9 cellular contexts compared by ENCODE assay signal in the genomic region with DNA sequence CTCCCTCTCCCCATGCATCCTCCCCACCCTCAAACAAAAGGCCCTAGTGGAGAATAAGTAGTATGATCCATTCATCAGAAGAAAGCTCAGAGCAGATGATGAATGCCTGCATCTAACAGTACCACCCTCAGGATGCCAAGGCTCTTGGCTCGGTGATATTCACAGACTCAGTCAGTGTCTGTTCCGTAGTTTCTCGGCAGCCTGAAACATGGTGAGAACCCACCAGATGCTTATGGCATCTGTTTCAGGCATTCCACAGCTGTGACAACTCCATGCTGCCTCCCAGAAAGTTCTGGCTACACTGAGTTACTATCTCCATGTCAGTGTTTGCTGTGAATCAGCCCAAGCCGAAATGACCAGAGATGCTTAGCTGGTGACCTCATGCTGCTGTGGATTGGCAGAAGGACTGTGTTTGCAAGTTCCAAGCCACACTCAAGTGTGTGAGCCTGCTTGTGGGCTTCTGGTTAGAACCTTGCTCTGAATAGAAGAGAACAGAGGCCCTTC.
A peak's percentile ranks its signal among the peaks of the same experiment; 100 is the strongest.
DNase-seq lines count a peak whose midpoint lies in the region; ATAC-seq and TF ChIP-seq lines count a peak whose summit lies in the region.
"Had no signal": no experiment of that assay in that cellular context is flagged by ENCODE, and none has a peak within 500 bp of the region (broad histone marks: within the 10 kb centered on the region; RNA-seq: fewer than 3 reads in every experiment).

No MANE protein-coding gene starts in this region.

- no peaks in the 10 kb centered on the region for H3K9me3 ChIP-seq in spleen

- DNase-seq in GM04503 (ENCODE audit: low read depth) (peak; percentile 99), astrocyte of the hippocampus (ENCODE audit: low read depth, low spot score) (peak; percentile 97), left ventricle myocardium superior (no peak), spleen (no peak)
- DNase-seq: NCI-H510A had no signal

- H3K27ac ChIP-seq in rectal smooth muscle tissue (ENCODE audit: low read depth, low read length) (peak overlapping the region; percentile 45), spleen (peak overlapping the region in 1 of 8 donors; percentile 55)

- intact Hi-C loops in left ventricle myocardium superior (cut with micrococcal nuclease): no loop called here
- intact Hi-C loops in spleen (cut with DNase I; ENCODE audit: low total_unique reads): no loop called here

- H3K36me3 ChIP-seq in rectal smooth muscle tissue (ENCODE audit: control insufficient read depth, insufficient read depth, low read length) (peaks cover 3% of the 10 kb centered on the region), spleen (peaks cover 0 to 51% (median 2%) of the 10 kb centered on the region in 6 donors)

- ATAC-seq in left ventricle myocardium superior: peak; percentile 82
- no peak for ATAC-seq in HG03565 (IDR thresholded peaks at IDR 0.05; ENCODE audit: unreplicated experiment)
- ATAC-seq in HG03378 (IDR thresholded peaks at IDR 0.05; ENCODE audit: unreplicated experiment): no peak
- no peak for ATAC-seq in HG03039 (IDR thresholded peaks at IDR 0.05; ENCODE audit: unreplicated experiment)

- peaks cover 14% of the 10 kb centered on the region for H3K4me1 ChIP-seq in rectal smooth muscle tissue (ENCODE audit: control insufficient read depth, insufficient read depth, low read length)
- H3K4me1 ChIP-seq in spleen: peaks cover 0 to 22% (median 13%) of the 10 kb centered on the region in 6 donors

- H3K9ac ChIP-seq in rectal smooth muscle tissue (ENCODE audit: low read length): no peak overlapping the region

- no peak overlapping the region for H3K4me3 ChIP-seq in rectal smooth muscle tissue (ENCODE audit: low read length)
- H3K4me3 ChIP-seq in spleen: no peak overlapping the region

- 88 to 93% (median 90%) methylated on average over 4 of the region's 4 CpGs for WGBS in spleen, 5 donors

- no peak for TF ChIP-seq CTCF in spleen (IDR thresholded peaks at IDR 0.05 in 8 of 11, conservative IDR thresholded peaks at IDR 0.05 in 3 of 11)

- H3K27me3 ChIP-seq in rectal smooth muscle tissue (ENCODE audit: control insufficient read depth, insufficient read depth, low read length): no peaks in the 10 kb centered on the region
- H3K27me3 ChIP-seq in spleen (replicated peaks in 1 of 7): no peaks in the 10 kb centered on the region

- no peak for TF ChIP-seq POLR2A in spleen (IDR thresholded peaks at IDR 0.05)

Comparison
In these comparisons a context has a peak if more than half of its experiments do, and no peak if none do; other contexts are left out.
1. DNase-seq: peak in GM04503 (single experiment) and astrocyte of the hippocampus (single experiment); none in left ventricle myocardium superior (single experiment) and spleen (single experiment).